8 cellular contexts compared by ENCODE assay signal in genomic region chr20:30300176-30300575, GRCh38.
A peak's percentile ranks its signal among the peaks of the same experiment; 100 is the strongest.
DNase-seq lines count a peak whose midpoint lies in the region; ATAC-seq, FAIRE-seq and TF ChIP-seq lines count a peak whose summit lies in the region.
"Not testable (repeated sequence)": the region's sequence is repeated elsewhere in the genome, so short reads cannot be mapped to it uniquely, and the experiment has no call there.

No MANE protein-coding gene starts in this region.

- H3F3A ChIP-seq in SK-N-SH (replicated peaks; ENCODE audit: insufficient read depth) = not testable (repeated sequence)

- H3K27ac ChIP-seq in SK-N-SH (ENCODE audit: low read depth in 2 of 2, low read length in 1 of 2); K562 (ENCODE audit: extremely low read depth, low read depth, low read length); iPS-20b (ENCODE audit: low read length); tibial artery: not testable (repeated sequence)

- not testable (repeated sequence) for H3K9ac ChIP-seq in SK-N-SH; iPS-20b (ENCODE audit: low read depth, low read length)
- peak overlapping the region in 1 of 2 experiments; percentile 35; a peak in 1 of 4 replicates for H3K9ac ChIP-seq in K562 (ENCODE audit: insufficient read depth in 1 of 2, low read depth in 2 of 2, low read length in 2 of 2)

- peaks cover 19% of the 10 kb centered on the region for H3K27me3 Mint-ChIP-seq in activated T-cell treated with anti-CD3 and anti-CD28 coated beads, Interleukin-2, amount 50 U/mL, for 24 hours
- not testable (repeated sequence) for H3K27me3 Mint-ChIP-seq in osteocyte (ENCODE audit: unreplicated experiment)

- CTCF ChIA-PET in SK-N-SH (lab: Yijun Ruan, JAX); K562 (lab: Yijun Ruan, JAX; ENCODE audit: low intra/inter-chr PET ratio): not testable (repeated sequence)

- not testable (repeated sequence) for H3K36me3 Mint-ChIP-seq in activated T-cell treated with anti-CD3 and anti-CD28 coated beads, Interleukin-2, amount 50 U/mL, for 24 hours (ENCODE audit: low read depth); osteocyte (ENCODE audit: unreplicated experiment)

- TF ChIP-seq RAD21 in SK-N-SH (IDR thresholded peaks at IDR 0.05; ENCODE audit: low read length); K562 (CRISPR knock-in tag; conservative IDR thresholded peaks at IDR 0.05 in 1 of 2, IDR thresholded peaks at IDR 0.05 in 1 of 2): not testable (repeated sequence)

- H4K20me1 ChIP-seq in SK-N-SH (ENCODE audit: insufficient read depth); K562 (replicated peaks; ENCODE audit: control insufficient read depth, insufficient read depth, low read length): not testable (repeated sequence)

- not testable (repeated sequence) for H3K9me1 ChIP-seq in K562 (ENCODE audit: control insufficient read depth, insufficient read depth, low read length)

- not testable (repeated sequence) for ATAC-seq in K562

- H3K4me3 ChIP-seq in SK-N-SH (ENCODE audit: low read depth in 2 of 2, low read length in 1 of 2); K562: not testable (repeated sequence)
- H3K4me3 ChIP-seq in iPS-20b (ENCODE audit: low read length) (peak overlapping the region; percentile 49; the same call in 1 of the 2 replicates), tibial artery (peak overlapping the region; percentile 24 to 42)

- H3K9me3 Mint-ChIP-seq in activated T-cell treated with anti-CD3 and anti-CD28 coated beads, Interleukin-2, amount 50 U/mL, for 24 hours = not testable (repeated sequence)
- peaks cover 35% of the 10 kb centered on the region for H3K9me3 Mint-ChIP-seq in osteocyte (ENCODE audit: unreplicated experiment)

- not testable (repeated sequence) for TF ChIP-seq EP300 in SK-N-SH (IDR thresholded peaks at IDR 0.05; ENCODE audit: borderline replicate concordance in 1 of 2, low read depth in 1 of 2, low read length in 1 of 2); K562 (IDR thresholded peaks at IDR 0.05; ENCODE audit: low read length)

- 13% methylated on average over 18 of the region's 33 CpGs for WGBS in SK-N-SH (ENCODE audit: low lambda C conversion rate)
- WGBS in K562 (ENCODE audit: insufficient coverage, low coverage, missing lambda C conversion rate) = 8% methylated on average over 29 of the region's 33 CpGs

- not testable (repeated sequence) for FAIRE-seq in K562 (lab: Jason Lieb, UNC)

- H3K9me3 ChIP-seq in SK-N-SH; K562 (replicated peaks; ENCODE audit: control insufficient read depth, insufficient read depth, low read depth, low read length); iPS-20b (ENCODE audit: insufficient read depth, low read depth, low read length); tibial artery: not testable (repeated sequence)

- H3K27me3 ChIP-seq in SK-N-SH (ENCODE audit: insufficient read depth); K562 (ENCODE audit: control insufficient read depth in 2 of 2, insufficient read depth in 2 of 2, low read length in 2 of 2); tibial artery: not testable (repeated sequence)
- H3K27me3 ChIP-seq in iPS-20b (ENCODE audit: insufficient read depth, low read length) = peaks cover 22% of the 10 kb centered on the region

- H3K9me2 ChIP-seq in SK-N-SH = not testable (repeated sequence)

- intact Hi-C loops in K562 (cut with micrococcal nuclease); tibial artery (cut with DNase I; ENCODE audit: low total_unique reads): not testable (repeated sequence)

- not testable (repeated sequence) for TF ChIP-seq POLR2A in K562 (conservative IDR thresholded peaks at IDR 0.05)

- DNase-seq in DMS53 (lab: John Stamatoyannopoulos, UW) (peak; percentile 29), NCI-H1930 (lab: John Stamatoyannopoulos, UW) (peak; percentile 2 to 15), SK-N-SH (peak; percentile 53), K562 (ENCODE audit: extremely low read depth in 1 of 4, low spot score in 3 of 4) (peak in 3 of 4 experiments; percentile 11 to 36 (median 11)), osteocyte (ENCODE audit: extremely low spot score, unreplicated experiment) (peak; percentile 66)
- not testable (repeated sequence) for DNase-seq in activated T-cell treated with anti-CD3 and anti-CD28 coated beads, Interleukin-2, amount 50 U/mL, for 24 hours; tibial artery

- not testable (repeated sequence) for TF ChIP-seq CTCF in SK-N-SH (IDR thresholded peaks at IDR 0.05); K562 (IDR thresholded peaks at IDR 0.05 in 2 of 3, conservative IDR thresholded peaks at IDR 0.05 in 1 of 3; ENCODE audit: insufficient read depth in 2 of 3, low read depth in 1 of 3, low read length in 3 of 3); osteocyte (IDR thresholded peaks at IDR 0.05); tibial artery (IDR thresholded peaks at IDR 0.05)

- H3K27ac Mint-ChIP-seq in activated T-cell treated with anti-CD3 and anti-CD28 coated beads, Interleukin-2, amount 50 U/mL, for 24 hours; osteocyte (ENCODE audit: unreplicated experiment): not testable (repeated sequence)

- H3K79me2 ChIP-seq in SK-N-SH (ENCODE audit: insufficient read depth); K562 (ENCODE audit: control insufficient read depth, insufficient read depth, low read length): not testable (repeated sequence)

- POLR2A ChIA-PET in SK-N-SH (lab: Yijun Ruan, JAX); K562 (lab: Yijun Ruan, JAX): not testable (repeated sequence)

- H2AFZ ChIP-seq in SK-N-SH (ENCODE audit: low read depth) = not testable (repeated sequence)
- peak overlapping the region; percentile 50 for H2AFZ ChIP-seq in K562 (ENCODE audit: low read depth, low read length)

- peak overlapping the region; percentile 55 for H3K4me3 Mint-ChIP-seq in activated T-cell treated with anti-CD3 and anti-CD28 coated beads, Interleukin-2, amount 50 U/mL, for 24 hours
- H3K4me3 Mint-ChIP-seq in osteocyte (ENCODE audit: unreplicated experiment) = not testable (repeated sequence)

- not testable (repeated sequence) for BruUV-seq in K562 (replicated peaks; lab: Mats Ljungman, UMichigan)

- not testable (repeated sequence) for H3K4me1 Mint-ChIP-seq in activated T-cell treated with anti-CD3 and anti-CD28 coated beads, Interleukin-2, amount 50 U/mL, for 24 hours (ENCODE audit: low read depth); osteocyte (ENCODE audit: unreplicated experiment)

- H3K4me1 ChIP-seq in SK-N-SH (ENCODE audit: control insufficient read depth in 1 of 2, insufficient read depth in 2 of 2, low read depth in 1 of 2, low read length in 1 of 2); K562 (replicated peaks in 1 of 2; ENCODE audit: control insufficient read depth in 2 of 2, insufficient read depth in 2 of 2, low read length in 2 of 2); iPS-20b (ENCODE audit: insufficient read depth, low read length); tibial artery: not testable (repeated sequence)

- not testable (repeated sequence) for H3K4me2 ChIP-seq in SK-N-SH; K562 (ENCODE audit: insufficient read depth, low read length)

- in situ Hi-C loops in K562 (cut with MboI) = loop anchor here (25.0 kb wide), 1 partner anchor 1188 kb away; no protein-coding TSS in a partner anchor

- not testable (repeated sequence) for H3K36me3 ChIP-seq in SK-N-SH (replicated peaks in 1 of 2; ENCODE audit: control insufficient read depth in 1 of 2, insufficient read depth in 2 of 2, low read length in 1 of 2); K562 (ENCODE audit: control insufficient read depth, insufficient read depth, low read length); iPS-20b (ENCODE audit: insufficient read depth, low read depth, low read length); tibial artery

TF ChIP-seq in K562, 482 proteins besides CTCF, POLR2A, EP300 and RAD21:
- peak; percentile 46 for TF ChIP-seq MEIS2 (IDR thresholded peaks at IDR 0.05; ENCODE audit: partially characterized antibody)
